In the genomic region with DNA sequence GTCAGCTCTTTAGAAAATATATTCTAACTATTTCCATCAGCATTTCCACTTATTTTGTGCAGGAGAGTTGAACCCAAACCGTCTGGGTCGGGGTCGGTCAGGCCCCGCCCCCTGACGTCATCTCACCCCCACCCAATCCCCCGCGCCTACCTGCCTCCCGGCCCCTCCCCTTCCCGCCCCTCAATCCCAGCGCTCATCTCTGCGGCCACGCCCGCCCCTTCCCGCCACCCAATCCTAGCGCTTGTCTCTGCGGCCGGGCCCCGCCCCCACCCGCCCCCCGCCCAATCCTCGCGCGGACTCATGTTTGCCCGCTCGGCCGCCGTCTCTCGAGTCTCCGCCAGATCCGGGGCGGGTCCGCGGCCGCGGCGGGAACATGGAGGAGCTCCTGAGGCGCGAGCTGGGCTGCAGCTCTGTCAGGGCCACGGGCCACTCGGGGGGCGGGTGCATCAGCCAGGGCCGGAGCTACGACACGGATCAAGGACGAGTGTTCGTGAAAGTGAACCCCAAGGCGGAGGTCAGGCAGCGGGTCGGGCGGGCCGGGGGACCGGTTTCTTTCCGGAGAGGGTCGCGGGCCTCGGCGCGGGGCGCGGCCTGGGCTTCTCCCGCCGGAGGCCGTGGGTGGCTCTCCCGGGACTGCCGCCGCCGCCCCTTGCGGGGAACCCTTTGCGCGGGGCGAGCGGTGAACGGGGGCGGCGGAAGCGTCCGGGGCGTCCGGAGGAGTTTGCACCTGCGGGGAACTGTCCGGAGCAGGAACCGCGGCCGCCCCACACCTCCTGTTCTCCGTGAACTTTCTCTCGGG, we compare ENCODE assay signal across 8 cellular contexts.
DNase-seq lines count a peak whose midpoint lies in the region; ATAC-seq and TF ChIP-seq lines count a peak whose summit lies in the region.

FN3KRP (plus strand) TSS at position 324 of the 799 bp plus-strand sequence; CDS start at position 374, 50 bp downstream.

- DNase-seq in NCI-H345 (lab: John Stamatoyannopoulos, UW) = peak; percentile 96
- peak; percentile 76 to 94 (median 84) for DNase-seq in activated CD4-positive, CD25-positive, alpha-beta regulatory T cell (lab: John Stamatoyannopoulos, UW)
- peak; percentile 89 to 96 for DNase-seq in cardiac fibroblast (ENCODE audit: low read depth in 2 of 2)
- peak; percentile 84 for DNase-seq in inferior parietal cortex (ENCODE audit: extremely low spot score)
- DNase-seq in smooth muscle cell of the brain vasculature (ENCODE audit: low read depth, low spot score) = peak; percentile 86

- H3K27ac ChIP-seq in 22Rv1 = peak within 1 kb of the TSS; percentile 70

- H3K4me3 ChIP-seq in cardiac fibroblast (replicated peaks in 1 of 2; ENCODE audit: low read depth in 2 of 2, low read length in 2 of 2) = peak within 1 kb of the TSS; percentile 79

- TF ChIP-seq CTCF in 22Rv1 (IDR thresholded peaks at IDR 0.05) (no peak), cardiac fibroblast (IDR thresholded peaks at IDR 0.05; ENCODE audit: low read depth, low read length) (no peak)

- peak; percentile 61 for ATAC-seq in GM18861 (IDR thresholded peaks at IDR 0.05; ENCODE audit: unreplicated experiment)
- peak; percentile 66 for ATAC-seq in HG03139 (IDR thresholded peaks at IDR 0.05; ENCODE audit: unreplicated experiment)

Comparison
In these comparisons a context has a peak if more than half of its experiments do, and no peak if none do; other contexts are left out.
1. Peak in every context shown above with its lines: DNase-seq, ATAC-seq, H3K4me3 ChIP-seq and H3K27ac ChIP-seq.